Comparison of ENCODE assay signal across 1 cellular context in the genomic region with DNA sequence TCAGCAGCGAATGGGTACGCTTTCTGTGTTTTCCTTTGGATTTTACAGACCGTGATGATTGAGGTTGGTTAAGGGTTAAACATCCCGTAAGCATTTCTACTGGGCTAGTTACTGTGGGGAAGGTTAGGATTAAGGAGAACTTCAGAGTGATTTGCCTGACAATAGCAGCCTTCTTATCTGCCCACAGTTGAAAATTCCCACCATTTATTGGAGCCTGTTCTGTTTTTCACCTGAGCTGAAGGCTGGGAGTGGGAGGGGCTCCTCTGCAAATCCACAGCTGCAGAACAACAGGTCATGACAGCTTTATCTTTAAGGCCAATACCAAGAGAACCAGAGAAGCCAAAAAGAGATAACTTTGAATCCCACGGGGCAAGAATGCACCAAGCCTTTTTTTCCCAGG.
A peak's percentile ranks its signal among the peaks of the same experiment; 100 is the strongest.
TF ChIP-seq lines count a peak whose summit lies in the region.

No MANE protein-coding gene starts in this region.

TF ChIP-seq in HEK293, 187 proteins besides CTCF, POLR2A, EP300 and RAD21:
- TF ChIP-seq, protein P1, sequence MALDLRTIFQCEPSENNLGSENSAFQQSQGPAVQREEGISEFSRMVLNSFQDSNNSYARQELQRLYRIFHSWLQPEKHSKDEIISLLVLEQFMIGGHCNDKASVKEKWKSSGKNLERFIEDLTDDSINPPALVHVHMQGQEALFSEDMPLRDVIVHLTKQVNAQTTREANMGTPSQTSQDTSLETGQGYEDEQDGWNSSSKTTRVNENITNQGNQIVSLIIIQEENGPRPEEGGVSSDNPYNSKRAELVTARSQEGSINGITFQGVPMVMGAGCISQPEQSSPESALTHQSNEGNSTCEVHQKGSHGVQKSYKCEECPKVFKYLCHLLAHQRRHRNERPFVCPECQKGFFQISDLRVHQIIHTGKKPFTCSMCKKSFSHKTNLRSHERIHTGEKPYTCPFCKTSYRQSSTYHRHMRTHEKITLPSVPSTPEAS (tag by site-specific recombination; IDR thresholded peaks at IDR 0.05) = no peak
- no peak for TF ChIP-seq SP2 (tag by site-specific recombination; IDR thresholded peaks at IDR 0.05)
- TF ChIP-seq EGR2 (tag by site-specific recombination; IDR thresholded peaks at IDR 0.05; ENCODE audit: low read depth) = peak; percentile 31; the same call in 1 of the 2 replicates
- TF ChIP-seq ZFP3 (tag by site-specific recombination; IDR thresholded peaks at IDR 0.05; ENCODE audit: low read depth) = no peak
